In genomic region chr10:17643755-17644484, GRCh38 we compare ENCODE assay signal across 8 cellular contexts. TPM values are rescaled to one million over a fixed set of nuclear protein-coding genes. Genes with fewer than 3 reads are reported as not detected.
DNase-seq lines count a peak whose midpoint lies in the region; ATAC-seq and TF ChIP-seq lines count a peak whose summit lies in the region.

Gene STAM, plus strand, starts transcription at chr10:17644151. Its CDS starts 189 bp downstream, at chr10:17644340.

- H3K4me3 ChIP-seq in mucosa of descending colon = peak within 1 kb of the TSS; percentile 41

- TF ChIP-seq RAD21 in Ishikawa (IDR thresholded peaks at IDR 0.05; ENCODE audit: low read depth) = no peak

- 0 out of 2 replicates have a peak, but pooled peaks have one; percentile 42 for TF ChIP-seq EP300 in Ishikawa (IDR thresholded peaks at IDR 0.05; ENCODE audit: borderline replicate concordance)

- intact Hi-C loops in mucosa of descending colon (cut with DNase I, micrococcal nuclease) = no loop called here

- H3K9me3 ChIP-seq in mucosa of descending colon = no peaks in the 10 kb centered on the region

- H3K4me1 ChIP-seq in mucosa of descending colon (ENCODE audit: low read depth) = peaks cover 22% of the 10 kb centered on the region

- ATAC-seq in GM21619 (IDR thresholded peaks at IDR 0.05; ENCODE audit: unreplicated experiment) (peak; percentile 86), mucosa of descending colon (peak; percentile 93)

- DNase-seq in DMS153 treated with DMSO at 0.1 percent for 48 hours (lab: John Stamatoyannopoulos, UW; ENCODE audit: unreplicated experiment) (peak; percentile 62), OCI-M2 (lab: John Stamatoyannopoulos, UW; ENCODE audit: unreplicated experiment) (peak; percentile 92), activated T-cell treated with anti-CD3 and anti-CD28 coated beads for 4 hours (peak; percentile 85), epithelial cell of prostate (ENCODE audit: low read depth, low spot score) (peak; percentile 45), mucosa of descending colon (peak; percentile 93 to 96 (median 93))
- DNase-seq in stimulated activated CD8-positive, alpha-beta memory T cell treated with anti-CD3 and anti-CD28 coated beads, Interleukin-4, amount 100 ng/mL, for 24 hours (ENCODE audit: low read depth) = peak; percentile 84

- peak within 1 kb of the TSS; percentile 96 for H3K27ac ChIP-seq in epithelial cell of prostate

- H3K36me3 ChIP-seq in mucosa of descending colon (ENCODE audit: low read depth) = no peaks in the 10 kb centered on the region

- no peak for TF ChIP-seq CTCF in mucosa of descending colon (IDR thresholded peaks at IDR 0.05)

TF ChIP-seq in Ishikawa, 13 proteins besides CTCF, POLR2A, EP300 and RAD21:
- no peak for TF ChIP-seq CREB1 (IDR thresholded peaks at IDR 0.05; ENCODE audit: low read depth)
- no peak; the same call in 1 of the 2 replicates for TF ChIP-seq CEBPB (IDR thresholded peaks at IDR 0.05)
- TF ChIP-seq, protein P1, sequence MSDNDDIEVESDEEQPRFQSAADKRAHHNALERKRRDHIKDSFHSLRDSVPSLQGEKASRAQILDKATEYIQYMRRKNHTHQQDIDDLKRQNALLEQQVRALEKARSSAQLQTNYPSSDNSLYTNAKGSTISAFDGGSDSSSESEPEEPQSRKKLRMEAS (IDR thresholded peaks at IDR 0.05) = peak; percentile 68; the same call in 1 of the 2 replicates
- 0 out of 2 replicates have a peak, but pooled peaks have one; percentile 9 for TF ChIP-seq YY1 (IDR thresholded peaks at IDR 0.05; ENCODE audit: low read depth)
- no peak for TF ChIP-seq EGR1 (IDR thresholded peaks at IDR 0.05)
- no peak for TF ChIP-seq FOXM1 (IDR thresholded peaks at IDR 0.05; ENCODE audit: borderline replicate concordance, low read depth)
- TF ChIP-seq TAF1 (IDR thresholded peaks at IDR 0.05; ENCODE audit: low read depth) = peak; percentile 90
- TF ChIP-seq TCF12 (IDR thresholded peaks at IDR 0.05; ENCODE audit: low read depth) = 0 out of 2 replicates have a peak, but pooled peaks have one; percentile 39
- TF ChIP-seq ZBTB7A (IDR thresholded peaks at IDR 0.05; ENCODE audit: low read depth) = no peak
- TF ChIP-seq TEAD4 (IDR thresholded peaks at IDR 0.05) = no peak
- peak; percentile 71 for TF ChIP-seq NFIC (IDR thresholded peaks at IDR 0.05)
TF ChIP-seq in Ishikawa: peak in this region for 5.

RNA-seq across cellular contexts. Expression of gene STAM, which starts in this region (rescaled TPM):
- total RNA-seq in mucosa of descending colon = 10 to 100 TPM; 16.4 to 17.8 (median 17.6) TPM

Comparison
In these comparisons a context has a peak if more than half of its experiments do, and no peak if none do; other contexts are left out.
1. Peak in every context shown above with its lines: DNase-seq, ATAC-seq, H3K4me3 ChIP-seq and H3K27ac ChIP-seq.